ENCODE assay signal across 1 cellular context in the genomic region with DNA sequence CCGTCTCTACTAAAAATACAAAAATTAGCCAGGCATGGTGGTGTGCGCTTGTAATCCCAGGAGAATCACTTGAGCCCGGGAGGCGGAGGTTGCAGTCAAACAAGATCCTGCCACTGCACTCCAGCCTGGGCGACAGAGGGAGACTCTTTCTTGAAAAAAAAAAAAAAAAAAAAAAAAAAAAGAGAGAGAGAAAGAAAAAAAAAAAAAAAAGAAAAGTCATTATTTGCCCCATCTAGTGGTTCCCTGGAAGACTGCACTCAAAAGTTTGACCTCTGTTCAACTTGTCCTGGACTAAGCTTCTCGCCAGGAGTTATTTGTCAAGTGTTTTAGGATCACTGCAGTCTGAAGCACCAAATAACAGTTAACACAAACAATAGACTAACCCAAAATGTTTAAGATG.
TF ChIP-seq lines count a peak whose summit lies in the region.

No MANE protein-coding gene starts in this region.

TF ChIP-seq in H1, 55 proteins besides CTCF, POLR2A, EP300 and RAD21 (continued from another document):
- TF ChIP-seq ATF3 (IDR thresholded peaks at IDR 0.05; ENCODE audit: insufficient read depth, low read depth, low read length) (no peak), NRF1 (IDR thresholded peaks at IDR 0.05; ENCODE audit: low read depth, low read length) (no peak), BRCA1 (IDR thresholded peaks at IDR 0.05; ENCODE audit: low read depth, low read length) (no peak)
